In genomic region chr6:134287863-134288537, GRCh38 we compare ENCODE assay signal across 7 cellular contexts. TPM values are rescaled to one million over a fixed set of nuclear protein-coding genes. Genes with fewer than 3 reads are reported as not detected.
DNase-seq lines count a peak whose midpoint lies in the region; ATAC-seq and TF ChIP-seq lines count a peak whose summit lies in the region.

No MANE protein-coding gene starts in this region.

- no peaks in the 10 kb centered on the region for H3K27me3 ChIP-seq in brain microvascular endothelial cell (replicated peaks)
- H3K27me3 ChIP-seq in stomach, result no peaks in the 10 kb centered on the region

- no peaks in the 10 kb centered on the region for H3K27me3 Mint-ChIP-seq in stimulated activated memory B cell treated with anti-CD40 and anti-IgM and Interleukin-4, amounts not matched to agents 10 μg/mL and 1 μg/mL and 100 μg/mL, for 72 hours

- H3K27ac ChIP-seq in brain microvascular endothelial cell (peak overlapping the region; percentile 100), stomach (peak overlapping the region in 2 of 5 donors; percentile 44 to 63)

- no peaks in the 10 kb centered on the region for H3K36me3 Mint-ChIP-seq in stimulated activated memory B cell treated with anti-CD40 and anti-IgM and Interleukin-4, amounts not matched to agents 10 μg/mL and 1 μg/mL and 100 μg/mL, for 72 hours

- H3K4me1 Mint-ChIP-seq in stimulated activated memory B cell treated with anti-CD40 and anti-IgM and Interleukin-4, amounts not matched to agents 10 μg/mL and 1 μg/mL and 100 μg/mL, for 72 hours, result peaks cover 26% of the 10 kb centered on the region

- DNase-seq in brain microvascular endothelial cell (peak; percentile 61), stomach (no peak), G401 (ENCODE audit: low spot score) (no peak), NCI-H774 (lab: John Stamatoyannopoulos, UW) (no peak)

- H3K9me3 ChIP-seq in stomach, result no peaks in the 10 kb centered on the region

- no peaks in the 10 kb centered on the region for H3K36me3 ChIP-seq in brain microvascular endothelial cell (replicated peaks)
- no peaks in the 10 kb centered on the region for H3K36me3 ChIP-seq in stomach

- peak overlapping the region; percentile 7 for H3K4me3 Mint-ChIP-seq in stimulated activated memory B cell treated with anti-CD40 and anti-IgM and Interleukin-4, amounts not matched to agents 10 μg/mL and 1 μg/mL and 100 μg/mL, for 72 hours

- no peak overlapping the region for H3K4me3 ChIP-seq in brain microvascular endothelial cell (ENCODE audit: low read depth, low read length)
- no peak overlapping the region for H3K4me3 ChIP-seq in stomach

- ATAC-seq in GM19455 (IDR thresholded peaks at IDR 0.05; ENCODE audit: unreplicated experiment) (peak; percentile 54), HG03432 (IDR thresholded peaks at IDR 0.05; ENCODE audit: unreplicated experiment) (peak; percentile 57)
- peak; percentile 37 for ATAC-seq in stimulated activated memory B cell treated with anti-CD40 and anti-IgM and Interleukin-4, amounts not matched to agents 10 μg/mL and 1 μg/mL and 100 μg/mL, for 72 hours

- TF ChIP-seq CTCF in brain microvascular endothelial cell (IDR thresholded peaks at IDR 0.05; ENCODE audit: low read depth, low read length, missing control alignments) (no peak), stomach (IDR thresholded peaks at IDR 0.05) (no peak)

- no peak for TF ChIP-seq POLR2A in stomach (IDR thresholded peaks at IDR 0.05)

- H3K9me3 Mint-ChIP-seq in stimulated activated memory B cell treated with anti-CD40 and anti-IgM and Interleukin-4, amounts not matched to agents 10 μg/mL and 1 μg/mL and 100 μg/mL, for 72 hours, result peaks cover 2% of the 10 kb centered on the region

- WGBS in stomach, 5 donors, result 72 to 88% (median 77%) methylated on average over 2 of the region's 2 CpGs

- intact Hi-C loops in stomach (cut with DNase I; ENCODE audit: low total_unique reads), result no loop called here

- peak overlapping the region; percentile 86 for H3K27ac Mint-ChIP-seq in stimulated activated memory B cell treated with anti-CD40 and anti-IgM and Interleukin-4, amounts not matched to agents 10 μg/mL and 1 μg/mL and 100 μg/mL, for 72 hours

- in situ Hi-C loops in brain microvascular endothelial cell (cut with HindIII; ENCODE audit: low pct_ligation_motif_present, low sequenced_read_pairs), result no loop called here
- in situ Hi-C loops in G401 (cut with HindIII; ENCODE audit: low sequenced_read_pairs), result no loop called here

- no peak for TF ChIP-seq EP300 in stomach (IDR thresholded peaks at IDR 0.05)

- peaks cover 0 to 5% (median 0%) of the 10 kb centered on the region in 4 donors for H3K4me1 ChIP-seq in stomach

RNA-seq across cellular contexts. Expression of gene SGK1, which starts 29.9 kb away (rescaled TPM):
- total RNA-seq in stomach, result 100 to 1,000 TPM; 109 to 347 (median 252) TPM
- 100 to 1,000 TPM in 2 of 3 donors, 10 to 100 TPM in 1; 72.3 to 131 (median 111) TPM for polyA plus RNA-seq in stomach
- total RNA-seq in G401 (2014; rRNA removed; shearing (Covaris generic)), result 3.9 and 4.8 TPM in 2 replicates

Comparison
In these comparisons a context has a peak if more than half of its experiments do, and no peak if none do; other contexts are left out.
1. RNA of gene SGK1, which starts 29.9 kb away (total RNA-seq): 109 to 347 TPM in stomach; 3.9 to 4.8 TPM in G401; every median in the first group is over 10 times any median in the second.
2. Peak in every context shown above with its lines, with median percentiles within 50 percentile points of each other: ATAC-seq.